1 cellular context compared by ENCODE assay signal in genomic region chrX:109822861-109823260, GRCh38.
TF ChIP-seq lines count a peak whose summit lies in the region.

No MANE protein-coding gene starts in this region.

TF ChIP-seq in H1, 55 proteins besides CTCF, POLR2A, EP300 and RAD21 (continued from another document):
- TF ChIP-seq, protein P1, sequence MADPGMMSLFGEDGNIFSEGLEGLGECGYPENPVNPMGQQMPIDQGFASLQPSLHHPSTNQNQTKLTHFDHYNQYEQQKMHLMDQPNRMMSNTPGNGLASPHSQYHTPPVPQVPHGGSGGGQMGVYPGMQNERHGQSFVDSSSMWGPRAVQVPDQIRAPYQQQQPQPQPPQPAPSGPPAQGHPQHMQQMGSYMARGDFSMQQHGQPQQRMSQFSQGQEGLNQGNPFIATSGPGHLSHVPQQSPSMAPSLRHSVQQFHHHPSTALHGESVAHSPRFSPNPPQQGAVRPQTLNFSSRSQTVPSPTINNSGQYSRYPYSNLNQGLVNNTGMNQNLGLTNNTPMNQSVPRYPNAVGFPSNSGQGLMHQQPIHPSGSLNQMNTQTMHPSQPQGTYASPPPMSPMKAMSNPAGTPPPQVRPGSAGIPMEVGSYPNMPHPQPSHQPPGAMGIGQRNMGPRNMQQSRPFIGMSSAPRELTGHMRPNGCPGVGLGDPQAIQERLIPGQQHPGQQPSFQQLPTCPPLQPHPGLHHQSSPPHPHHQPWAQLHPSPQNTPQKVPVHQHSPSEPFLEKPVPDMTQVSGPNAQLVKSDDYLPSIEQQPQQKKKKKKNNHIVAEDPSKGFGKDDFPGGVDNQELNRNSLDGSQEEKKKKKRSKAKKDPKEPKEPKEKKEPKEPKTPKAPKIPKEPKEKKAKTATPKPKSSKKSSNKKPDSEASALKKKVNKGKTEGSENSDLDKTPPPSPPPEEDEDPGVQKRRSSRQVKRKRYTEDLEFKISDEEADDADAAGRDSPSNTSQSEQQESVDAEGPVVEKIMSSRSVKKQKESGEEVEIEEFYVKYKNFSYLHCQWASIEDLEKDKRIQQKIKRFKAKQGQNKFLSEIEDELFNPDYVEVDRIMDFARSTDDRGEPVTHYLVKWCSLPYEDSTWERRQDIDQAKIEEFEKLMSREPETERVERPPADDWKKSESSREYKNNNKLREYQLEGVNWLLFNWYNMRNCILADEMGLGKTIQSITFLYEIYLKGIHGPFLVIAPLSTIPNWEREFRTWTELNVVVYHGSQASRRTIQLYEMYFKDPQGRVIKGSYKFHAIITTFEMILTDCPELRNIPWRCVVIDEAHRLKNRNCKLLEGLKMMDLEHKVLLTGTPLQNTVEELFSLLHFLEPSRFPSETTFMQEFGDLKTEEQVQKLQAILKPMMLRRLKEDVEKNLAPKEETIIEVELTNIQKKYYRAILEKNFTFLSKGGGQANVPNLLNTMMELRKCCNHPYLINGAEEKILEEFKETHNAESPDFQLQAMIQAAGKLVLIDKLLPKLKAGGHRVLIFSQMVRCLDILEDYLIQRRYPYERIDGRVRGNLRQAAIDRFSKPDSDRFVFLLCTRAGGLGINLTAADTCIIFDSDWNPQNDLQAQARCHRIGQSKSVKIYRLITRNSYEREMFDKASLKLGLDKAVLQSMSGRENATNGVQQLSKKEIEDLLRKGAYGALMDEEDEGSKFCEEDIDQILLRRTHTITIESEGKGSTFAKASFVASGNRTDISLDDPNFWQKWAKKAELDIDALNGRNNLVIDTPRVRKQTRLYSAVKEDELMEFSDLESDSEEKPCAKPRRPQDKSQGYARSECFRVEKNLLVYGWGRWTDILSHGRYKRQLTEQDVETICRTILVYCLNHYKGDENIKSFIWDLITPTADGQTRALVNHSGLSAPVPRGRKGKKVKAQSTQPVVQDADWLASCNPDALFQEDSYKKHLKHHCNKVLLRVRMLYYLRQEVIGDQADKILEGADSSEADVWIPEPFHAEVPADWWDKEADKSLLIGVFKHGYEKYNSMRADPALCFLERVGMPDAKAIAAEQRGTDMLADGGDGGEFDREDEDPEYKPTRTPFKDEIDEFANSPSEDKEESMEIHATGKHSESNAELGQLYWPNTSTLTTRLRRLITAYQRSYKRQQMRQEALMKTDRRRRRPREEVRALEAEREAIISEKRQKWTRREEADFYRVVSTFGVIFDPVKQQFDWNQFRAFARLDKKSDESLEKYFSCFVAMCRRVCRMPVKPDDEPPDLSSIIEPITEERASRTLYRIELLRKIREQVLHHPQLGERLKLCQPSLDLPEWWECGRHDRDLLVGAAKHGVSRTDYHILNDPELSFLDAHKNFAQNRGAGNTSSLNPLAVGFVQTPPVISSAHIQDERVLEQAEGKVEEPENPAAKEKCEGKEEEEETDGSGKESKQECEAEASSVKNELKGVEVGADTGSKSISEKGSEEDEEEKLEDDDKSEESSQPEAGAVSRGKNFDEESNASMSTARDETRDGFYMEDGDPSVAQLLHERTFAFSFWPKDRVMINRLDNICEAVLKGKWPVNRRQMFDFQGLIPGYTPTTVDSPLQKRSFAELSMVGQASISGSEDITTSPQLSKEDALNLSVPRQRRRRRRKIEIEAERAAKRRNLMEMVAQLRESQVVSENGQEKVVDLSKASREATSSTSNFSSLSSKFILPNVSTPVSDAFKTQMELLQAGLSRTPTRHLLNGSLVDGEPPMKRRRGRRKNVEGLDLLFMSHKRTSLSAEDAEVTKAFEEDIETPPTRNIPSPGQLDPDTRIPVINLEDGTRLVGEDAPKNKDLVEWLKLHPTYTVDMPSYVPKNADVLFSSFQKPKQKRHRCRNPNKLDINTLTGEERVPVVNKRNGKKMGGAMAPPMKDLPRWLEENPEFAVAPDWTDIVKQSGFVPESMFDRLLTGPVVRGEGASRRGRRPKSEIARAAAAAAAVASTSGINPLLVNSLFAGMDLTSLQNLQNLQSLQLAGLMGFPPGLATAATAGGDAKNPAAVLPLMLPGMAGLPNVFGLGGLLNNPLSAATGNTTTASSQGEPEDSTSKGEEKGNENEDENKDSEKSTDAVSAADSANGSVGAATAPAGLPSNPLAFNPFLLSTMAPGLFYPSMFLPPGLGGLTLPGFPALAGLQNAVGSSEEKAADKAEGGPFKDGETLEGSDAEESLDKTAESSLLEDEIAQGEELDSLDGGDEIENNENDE (IDR thresholded peaks at IDR 0.05; ENCODE audit: insufficient replicate concordance, low read length): no peak
- TF ChIP-seq POLR2AphosphoS5 (IDR thresholded peaks at IDR 0.05; ENCODE audit: low read depth, low read length): no peak
- no peak for TF ChIP-seq BCL11A (IDR thresholded peaks at IDR 0.05; ENCODE audit: low read depth in 2 of 2, low read length in 2 of 2)
- TF ChIP-seq CEBPB (IDR thresholded peaks at IDR 0.05; ENCODE audit: low read depth, low read length): no peak
